ENCODE assay signal across 22 cellular contexts in genomic region chr4:25169446-25169845, GRCh38.
"Had no signal": no experiment of that assay in that cellular context is flagged by ENCODE, and none has a peak within 500 bp of the region (broad histone marks: within the 10 kb centered on the region; RNA-seq: fewer than 3 reads in every experiment).

No MANE protein-coding gene starts in this region.

- H3K27ac ChIP-seq: heart right ventricle, hepatocyte, left ventricle myocardium inferior, ovary, right atrium auricular region, spleen, suprapubic skin, thoracic aorta, tibial artery, upper lobe of right lung had no signal

- H3K4me2 ChIP-seq: hepatocyte had no signal

- DNase-seq: heart right ventricle; left ventricle myocardium inferior; midbrain; mucosa of descending colon; naive thymus-derived CD4-positive, alpha-beta T cell; ovary; small intestine; spleen; stimulated activated CD4-positive, alpha-beta T cell treated with anti-CD3 and anti-CD28 coated beads, Interleukin-4, amount 100 ng/mL, for 24 hours; stimulated activated naive CD4-positive, alpha-beta T cell; tibial artery; trophoblast cell; upper lobe of right lung had no signal

- H3K36me3 ChIP-seq: ovary, right atrium auricular region, suprapubic skin, thoracic aorta, upper lobe of right lung had no signal

- ATAC-seq: heart right ventricle; mucosa of descending colon; naive thymus-derived CD4-positive, alpha-beta T cell; natural killer cell treated with Interleukin-12 subunit alpha and Interleukin-12 subunit beta and Interleukin-15 and Interleukin-18, amount 100 ng/mL, for 72 hours; sciatic nerve; stimulated activated effector memory CD8-positive, alpha-beta T cell treated with anti-CD3 and anti-CD28 coated beads, Interleukin-12 subunit alpha, Interleukin-12 subunit beta, amount 100 ng/mL, for 72 hours; upper lobe of right lung had no signal

- FAIRE-seq: urothelium cell line had no signal

- H3K27me3 ChIP-seq: heart right ventricle, hepatocyte, ovary, right atrium auricular region, spleen, suprapubic skin, tibial artery, upper lobe of right lung had no signal

- H2AFZ ChIP-seq: hepatocyte had no signal

- H3K9me3 ChIP-seq: heart right ventricle, left ventricle myocardium inferior, mucosa of descending colon, ovary, right atrium auricular region, spleen, suprapubic skin, thoracic aorta, tibial artery, upper lobe of right lung had no signal

- H3K4me3 ChIP-seq: heart right ventricle, hepatocyte, left ventricle myocardium inferior, lung, mucosa of descending colon, ovary, right atrium auricular region, spleen, suprapubic skin, thoracic aorta, tibial artery, upper lobe of right lung had no signal
